1 cellular context compared by ENCODE assay signal in the genomic region with DNA sequence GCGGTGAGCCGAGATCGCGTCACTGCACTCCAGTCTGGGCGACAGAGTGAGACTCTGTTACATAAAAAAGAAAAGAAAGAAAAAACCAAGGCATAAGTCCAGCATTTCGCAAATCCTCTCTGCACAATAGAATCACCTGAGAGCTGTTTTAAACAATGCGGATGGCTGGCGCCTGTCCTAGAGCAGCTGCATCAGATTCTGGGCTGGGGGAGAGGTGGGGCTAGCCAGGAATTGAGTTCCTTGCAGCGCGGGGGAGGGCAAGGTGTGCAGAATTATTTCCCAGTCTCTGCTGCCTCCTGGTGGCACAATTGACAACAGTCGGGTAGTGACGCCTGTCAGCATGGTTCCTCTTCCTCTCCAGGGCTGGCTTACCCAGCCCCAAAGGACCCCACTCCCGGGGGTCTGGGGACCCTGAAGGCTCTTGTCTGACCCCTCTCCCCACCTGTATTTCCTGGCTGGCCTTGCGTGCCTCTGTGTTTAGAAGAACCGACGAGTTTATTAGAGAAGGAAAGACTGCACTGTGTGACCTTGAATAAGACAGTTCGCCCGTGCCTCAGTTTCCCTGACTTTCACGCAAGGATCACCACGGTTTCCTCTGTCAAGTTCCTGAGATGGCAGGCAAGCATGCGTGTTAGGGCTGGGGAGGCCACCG.
A peak's percentile ranks its signal among the peaks of the same experiment; 100 is the strongest.
TF ChIP-seq lines count a peak whose summit lies in the region.

No MANE protein-coding gene starts in this region.

TF ChIP-seq in HepG2, 621 proteins besides CTCF, POLR2A, EP300 and RAD21 (continued from another document and continues in another):
- TF ChIP-seq, protein P1, sequence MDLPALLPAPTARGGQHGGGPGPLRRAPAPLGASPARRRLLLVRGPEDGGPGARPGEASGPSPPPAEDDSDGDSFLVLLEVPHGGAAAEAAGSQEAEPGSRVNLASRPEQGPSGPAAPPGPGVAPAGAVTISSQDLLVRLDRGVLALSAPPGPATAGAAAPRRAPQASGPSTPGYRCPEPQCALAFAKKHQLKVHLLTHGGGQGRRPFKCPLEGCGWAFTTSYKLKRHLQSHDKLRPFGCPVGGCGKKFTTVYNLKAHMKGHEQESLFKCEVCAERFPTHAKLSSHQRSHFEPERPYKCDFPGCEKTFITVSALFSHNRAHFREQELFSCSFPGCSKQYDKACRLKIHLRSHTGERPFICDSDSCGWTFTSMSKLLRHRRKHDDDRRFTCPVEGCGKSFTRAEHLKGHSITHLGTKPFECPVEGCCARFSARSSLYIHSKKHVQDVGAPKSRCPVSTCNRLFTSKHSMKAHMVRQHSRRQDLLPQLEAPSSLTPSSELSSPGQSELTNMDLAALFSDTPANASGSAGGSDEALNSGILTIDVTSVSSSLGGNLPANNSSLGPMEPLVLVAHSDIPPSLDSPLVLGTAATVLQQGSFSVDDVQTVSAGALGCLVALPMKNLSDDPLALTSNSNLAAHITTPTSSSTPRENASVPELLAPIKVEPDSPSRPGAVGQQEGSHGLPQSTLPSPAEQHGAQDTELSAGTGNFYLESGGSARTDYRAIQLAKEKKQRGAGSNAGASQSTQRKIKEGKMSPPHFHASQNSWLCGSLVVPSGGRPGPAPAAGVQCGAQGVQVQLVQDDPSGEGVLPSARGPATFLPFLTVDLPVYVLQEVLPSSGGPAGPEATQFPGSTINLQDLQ (CRISPR knock-in tag; IDR thresholded peaks at IDR 0.05), result no peak
- TF ChIP-seq, protein P2, sequence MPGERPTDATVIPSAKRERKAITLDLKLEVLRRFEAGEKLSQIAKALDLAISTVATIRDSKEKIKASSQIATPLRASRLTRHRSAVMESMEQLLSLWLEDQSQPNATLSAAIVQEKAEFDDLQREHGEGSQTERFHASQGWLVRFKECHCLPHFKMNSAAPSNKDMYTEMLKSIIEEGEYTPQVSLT (CRISPR knock-in tag; IDR thresholded peaks at IDR 0.05; ENCODE audit: borderline replicate concordance, low read depth), result no peak
- TF ChIP-seq, protein P3, sequence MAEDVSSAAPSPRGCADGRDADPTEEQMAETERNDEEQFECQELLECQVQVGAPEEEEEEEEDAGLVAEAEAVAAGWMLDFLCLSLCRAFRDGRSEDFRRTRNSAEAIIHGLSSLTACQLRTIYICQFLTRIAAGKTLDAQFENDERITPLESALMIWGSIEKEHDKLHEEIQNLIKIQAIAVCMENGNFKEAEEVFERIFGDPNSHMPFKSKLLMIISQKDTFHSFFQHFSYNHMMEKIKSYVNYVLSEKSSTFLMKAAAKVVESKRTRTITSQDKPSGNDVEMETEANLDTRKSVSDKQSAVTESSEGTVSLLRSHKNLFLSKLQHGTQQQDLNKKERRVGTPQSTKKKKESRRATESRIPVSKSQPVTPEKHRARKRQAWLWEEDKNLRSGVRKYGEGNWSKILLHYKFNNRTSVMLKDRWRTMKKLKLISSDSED (CRISPR knock-in tag; IDR thresholded peaks at IDR 0.05), result 0 out of 2 replicates have a peak, but pooled peaks have one; percentile 27
- TF ChIP-seq MIXL1 (CRISPR knock-in tag; IDR thresholded peaks at IDR 0.05) (0 out of 2 replicates have a peak, but pooled peaks have one; percentile 30), ZNF703 (CRISPR knock-in tag; IDR thresholded peaks at IDR 0.05; ENCODE audit: borderline replicate concordance) (no peak), ZNF737 (CRISPR knock-in tag; IDR thresholded peaks at IDR 0.05; ENCODE audit: borderline replicate concordance) (no peak), ZNF264 (CRISPR knock-in tag; IDR thresholded peaks at IDR 0.05) (no peak), HDAC2 (CRISPR knock-in tag; IDR thresholded peaks at IDR 0.05) (peak; percentile 40; the same call in 1 of the 2 replicates), NCOA2 (CRISPR knock-in tag; IDR thresholded peaks at IDR 0.05) (0 out of 2 replicates have a peak, but pooled peaks have one; percentile 25), CBX5 (CRISPR knock-in tag; IDR thresholded peaks at IDR 0.05; ENCODE audit: borderline replicate concordance) (no peak), FOXA3 (CRISPR knock-in tag; IDR thresholded peaks at IDR 0.05) (no peak), ZNF672 (CRISPR knock-in tag; IDR thresholded peaks at IDR 0.05) (no peak), PCBP2 (optimal IDR thresholded peaks at IDR 0.05; ENCODE audit: low read depth, low read length, poor library complexity, severe bottlenecking) (no peak), ADNP (CRISPR knock-in tag; IDR thresholded peaks at IDR 0.05) (no peak), SIX4 (CRISPR knock-in tag; IDR thresholded peaks at IDR 0.05) (no peak), MAF1 (CRISPR knock-in tag; IDR thresholded peaks at IDR 0.05; ENCODE audit: borderline replicate concordance) (no peak), ZNF768 (CRISPR knock-in tag; IDR thresholded peaks at IDR 0.05) (no peak), KLF9 (CRISPR knock-in tag; IDR thresholded peaks at IDR 0.05; ENCODE audit: low read depth) (no peak), MAFF (IDR thresholded peaks at IDR 0.05; ENCODE audit: low read depth, low read length) (no peak), IRX3 (CRISPR knock-in tag; IDR thresholded peaks at IDR 0.05; ENCODE audit: borderline replicate concordance, low read depth) (no peak), THAP11 (CRISPR knock-in tag; IDR thresholded peaks at IDR 0.05) (peak; percentile 53; the same call in 1 of the 2 replicates), FOSL2 (CRISPR knock-in tag; IDR thresholded peaks at IDR 0.05) (peak; percentile 38; the same call in 1 of the 2 replicates), TEAD3 (CRISPR knock-in tag; optimal IDR thresholded peaks at IDR 0.05; ENCODE audit: borderline replicate concordance) (peak; percentile 58), FOXC1 (CRISPR knock-in tag; IDR thresholded peaks at IDR 0.05; ENCODE audit: borderline replicate concordance) (peak; percentile 54; the same call in 1 of the 2 replicates), ZNF644 (CRISPR knock-in tag; IDR thresholded peaks at IDR 0.05; ENCODE audit: low read depth) (no peak), XRCC5 (optimal IDR thresholded peaks at IDR 0.05; ENCODE audit: low read length) (peak; percentile 78), KDM6A (CRISPR knock-in tag; IDR thresholded peaks at IDR 0.05; ENCODE audit: low read depth) (no peak), NFKB2 (CRISPR knock-in tag; IDR thresholded peaks at IDR 0.05; ENCODE audit: borderline replicate concordance) (0 out of 2 replicates have a peak, but pooled peaks have one; percentile 23), KAT7 (CRISPR knock-in tag; IDR thresholded peaks at IDR 0.05; ENCODE audit: borderline replicate concordance) (no peak), ZNF317 (CRISPR knock-in tag; IDR thresholded peaks at IDR 0.05) (no peak), MAZ (IDR thresholded peaks at IDR 0.05; ENCODE audit: borderline replicate concordance, low read depth, low read length) (no peak), MAZ (CRISPR knock-in tag; IDR thresholded peaks at IDR 0.05; ENCODE audit: low read depth) (peak; percentile 62; the same call in 1 of the 2 replicates), HNF4A (CRISPR knock-in tag; IDR thresholded peaks at IDR 0.05) (0 out of 2 replicates have a peak, but pooled peaks have one; percentile 16), SALL2 (CRISPR knock-in tag; IDR thresholded peaks at IDR 0.05) (no peak)
- TF ChIP-seq, protein P4, sequence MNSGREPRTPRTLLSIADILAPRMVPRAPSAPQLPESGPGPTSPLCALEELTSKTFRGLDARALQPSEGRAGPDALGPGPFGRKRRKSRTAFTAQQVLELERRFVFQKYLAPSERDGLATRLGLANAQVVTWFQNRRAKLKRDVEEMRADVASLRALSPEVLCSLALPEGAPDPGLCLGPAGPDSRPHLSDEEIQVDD (CRISPR knock-in tag; IDR thresholded peaks at IDR 0.05; ENCODE audit: borderline replicate concordance), result no peak
- TF ChIP-seq, protein P5, sequence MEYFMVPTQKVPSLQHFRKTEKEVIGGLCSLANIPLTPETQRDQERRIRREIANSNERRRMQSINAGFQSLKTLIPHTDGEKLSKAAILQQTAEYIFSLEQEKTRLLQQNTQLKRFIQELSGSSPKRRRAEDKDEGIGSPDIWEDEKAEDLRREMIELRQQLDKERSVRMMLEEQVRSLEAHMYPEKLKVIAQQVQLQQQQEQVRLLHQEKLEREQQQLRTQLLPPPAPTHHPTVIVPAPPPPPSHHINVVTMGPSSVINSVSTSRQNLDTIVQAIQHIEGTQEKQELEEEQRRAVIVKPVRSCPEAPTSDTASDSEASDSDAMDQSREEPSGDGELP (IDR thresholded peaks at IDR 0.05; ENCODE audit: borderline replicate concordance, low read depth), result peak; percentile 43; the same call in 1 of the 2 replicates
- TF ChIP-seq, protein P6, sequence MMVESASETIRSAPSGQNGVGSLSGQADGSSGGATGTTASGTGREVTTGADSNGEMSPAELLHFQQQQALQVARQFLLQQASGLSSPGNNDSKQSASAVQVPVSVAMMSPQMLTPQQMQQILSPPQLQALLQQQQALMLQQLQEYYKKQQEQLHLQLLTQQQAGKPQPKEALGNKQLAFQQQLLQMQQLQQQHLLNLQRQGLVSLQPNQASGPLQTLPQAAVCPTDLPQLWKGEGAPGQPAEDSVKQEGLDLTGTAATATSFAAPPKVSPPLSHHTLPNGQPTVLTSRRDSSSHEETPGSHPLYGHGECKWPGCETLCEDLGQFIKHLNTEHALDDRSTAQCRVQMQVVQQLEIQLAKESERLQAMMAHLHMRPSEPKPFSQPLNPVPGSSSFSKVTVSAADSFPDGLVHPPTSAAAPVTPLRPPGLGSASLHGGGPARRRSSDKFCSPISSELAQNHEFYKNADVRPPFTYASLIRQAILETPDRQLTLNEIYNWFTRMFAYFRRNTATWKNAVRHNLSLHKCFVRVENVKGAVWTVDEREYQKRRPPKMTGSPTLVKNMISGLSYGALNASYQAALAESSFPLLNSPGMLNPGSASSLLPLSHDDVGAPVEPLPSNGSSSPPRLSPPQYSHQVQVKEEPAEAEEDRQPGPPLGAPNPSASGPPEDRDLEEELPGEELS (CRISPR knock-in tag; IDR thresholded peaks at IDR 0.05), result no peak
- TF ChIP-seq, protein P7, sequence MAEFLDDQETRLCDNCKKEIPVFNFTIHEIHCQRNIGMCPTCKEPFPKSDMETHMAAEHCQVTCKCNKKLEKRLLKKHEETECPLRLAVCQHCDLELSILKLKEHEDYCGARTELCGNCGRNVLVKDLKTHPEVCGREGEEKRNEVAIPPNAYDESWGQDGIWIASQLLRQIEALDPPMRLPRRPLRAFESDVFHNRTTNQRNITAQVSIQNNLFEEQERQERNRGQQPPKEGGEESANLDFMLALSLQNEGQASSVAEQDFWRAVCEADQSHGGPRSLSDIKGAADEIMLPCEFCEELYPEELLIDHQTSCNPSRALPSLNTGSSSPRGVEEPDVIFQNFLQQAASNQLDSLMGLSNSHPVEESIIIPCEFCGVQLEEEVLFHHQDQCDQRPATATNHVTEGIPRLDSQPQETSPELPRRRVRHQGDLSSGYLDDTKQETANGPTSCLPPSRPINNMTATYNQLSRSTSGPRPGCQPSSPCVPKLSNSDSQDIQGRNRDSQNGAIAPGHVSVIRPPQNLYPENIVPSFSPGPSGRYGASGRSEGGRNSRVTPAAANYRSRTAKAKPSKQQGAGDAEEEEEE (CRISPR knock-in tag; IDR thresholded peaks at IDR 0.05; ENCODE audit: borderline replicate concordance), result 0 out of 2 replicates have a peak, but pooled peaks have one; percentile 44
- TF ChIP-seq, protein P8, sequence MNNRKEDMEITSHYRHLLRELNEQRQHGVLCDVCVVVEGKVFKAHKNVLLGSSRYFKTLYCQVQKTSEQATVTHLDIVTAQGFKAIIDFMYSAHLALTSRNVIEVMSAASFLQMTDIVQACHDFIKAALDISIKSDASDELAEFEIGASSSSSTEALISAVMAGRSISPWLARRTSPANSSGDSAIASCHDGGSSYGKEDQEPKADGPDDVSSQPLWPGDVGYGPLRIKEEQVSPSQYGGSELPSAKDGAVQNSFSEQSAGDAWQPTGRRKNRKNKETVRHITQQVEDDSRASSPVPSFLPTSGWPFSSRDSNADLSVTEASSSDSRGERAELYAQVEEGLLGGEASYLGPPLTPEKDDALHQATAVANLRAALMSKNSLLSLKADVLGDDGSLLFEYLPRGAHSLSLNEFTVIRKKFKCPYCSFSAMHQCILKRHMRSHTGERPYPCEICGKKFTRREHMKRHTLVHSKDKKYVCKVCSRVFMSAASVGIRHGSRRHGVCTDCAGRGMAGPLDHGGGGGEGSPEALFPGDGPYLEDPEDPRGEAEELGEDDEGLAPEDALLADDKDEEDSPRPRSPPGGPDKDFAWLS (CRISPR knock-in tag; IDR thresholded peaks at IDR 0.05; ENCODE audit: borderline replicate concordance), result no peak
- TF ChIP-seq, protein P9, sequence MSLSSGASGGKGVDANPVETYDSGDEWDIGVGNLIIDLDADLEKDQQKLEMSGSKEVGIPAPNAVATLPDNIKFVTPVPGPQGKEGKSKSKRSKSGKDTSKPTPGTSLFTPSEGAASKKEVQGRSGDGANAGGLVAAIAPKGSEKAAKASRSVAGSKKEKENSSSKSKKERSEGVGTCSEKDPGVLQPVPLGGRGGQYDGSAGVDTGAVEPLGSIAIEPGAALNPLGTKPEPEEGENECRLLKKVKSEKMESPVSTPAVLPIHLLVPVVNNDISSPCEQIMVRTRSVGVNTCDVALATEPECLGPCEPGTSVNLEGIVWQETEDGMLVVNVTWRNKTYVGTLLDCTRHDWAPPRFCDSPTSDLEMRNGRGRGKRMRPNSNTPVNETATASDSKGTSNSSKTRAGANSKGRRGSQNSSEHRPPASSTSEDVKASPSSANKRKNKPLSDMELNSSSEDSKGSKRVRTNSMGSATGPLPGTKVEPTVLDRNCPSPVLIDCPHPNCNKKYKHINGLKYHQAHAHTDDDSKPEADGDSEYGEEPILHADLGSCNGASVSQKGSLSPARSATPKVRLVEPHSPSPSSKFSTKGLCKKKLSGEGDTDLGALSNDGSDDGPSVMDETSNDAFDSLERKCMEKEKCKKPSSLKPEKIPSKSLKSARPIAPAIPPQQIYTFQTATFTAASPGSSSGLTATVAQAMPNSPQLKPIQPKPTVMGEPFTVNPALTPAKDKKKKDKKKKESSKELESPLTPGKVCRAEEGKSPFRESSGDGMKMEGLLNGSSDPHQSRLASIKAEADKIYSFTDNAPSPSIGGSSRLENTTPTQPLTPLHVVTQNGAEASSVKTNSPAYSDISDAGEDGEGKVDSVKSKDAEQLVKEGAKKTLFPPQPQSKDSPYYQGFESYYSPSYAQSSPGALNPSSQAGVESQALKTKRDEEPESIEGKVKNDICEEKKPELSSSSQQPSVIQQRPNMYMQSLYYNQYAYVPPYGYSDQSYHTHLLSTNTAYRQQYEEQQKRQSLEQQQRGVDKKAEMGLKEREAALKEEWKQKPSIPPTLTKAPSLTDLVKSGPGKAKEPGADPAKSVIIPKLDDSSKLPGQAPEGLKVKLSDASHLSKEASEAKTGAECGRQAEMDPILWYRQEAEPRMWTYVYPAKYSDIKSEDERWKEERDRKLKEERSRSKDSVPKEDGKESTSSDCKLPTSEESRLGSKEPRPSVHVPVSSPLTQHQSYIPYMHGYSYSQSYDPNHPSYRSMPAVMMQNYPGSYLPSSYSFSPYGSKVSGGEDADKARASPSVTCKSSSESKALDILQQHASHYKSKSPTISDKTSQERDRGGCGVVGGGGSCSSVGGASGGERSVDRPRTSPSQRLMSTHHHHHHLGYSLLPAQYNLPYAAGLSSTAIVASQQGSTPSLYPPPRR (CRISPR knock-in tag; IDR thresholded peaks at IDR 0.05; ENCODE audit: borderline replicate concordance), result no peak
- TF ChIP-seq, protein P10, sequence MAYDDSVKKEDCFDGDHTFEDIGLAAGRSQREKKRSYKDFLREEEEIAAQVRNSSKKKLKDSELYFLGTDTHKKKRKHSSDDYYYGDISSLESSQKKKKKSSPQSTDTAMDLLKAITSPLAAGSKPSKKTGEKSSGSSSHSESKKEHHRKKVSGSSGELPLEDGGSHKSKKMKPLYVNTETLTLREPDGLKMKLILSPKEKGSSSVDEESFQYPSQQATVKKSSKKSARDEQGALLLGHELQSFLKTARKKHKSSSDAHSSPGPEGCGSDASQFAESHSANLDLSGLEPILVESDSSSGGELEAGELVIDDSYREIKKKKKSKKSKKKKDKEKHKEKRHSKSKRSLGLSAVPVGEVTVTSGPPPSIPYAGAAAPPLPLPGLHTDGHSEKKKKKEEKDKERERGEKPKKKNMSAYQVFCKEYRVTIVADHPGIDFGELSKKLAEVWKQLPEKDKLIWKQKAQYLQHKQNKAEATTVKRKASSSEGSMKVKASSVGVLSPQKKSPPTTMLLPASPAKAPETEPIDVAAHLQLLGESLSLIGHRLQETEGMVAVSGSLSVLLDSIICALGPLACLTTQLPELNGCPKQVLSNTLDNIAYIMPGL (CRISPR knock-in tag; IDR thresholded peaks at IDR 0.05; ENCODE audit: borderline replicate concordance in 1 of 2, low read depth in 1 of 2), result peak; percentile 62 to 83
